Comparison of ENCODE assay signal across 17 cellular contexts in the genomic region with DNA sequence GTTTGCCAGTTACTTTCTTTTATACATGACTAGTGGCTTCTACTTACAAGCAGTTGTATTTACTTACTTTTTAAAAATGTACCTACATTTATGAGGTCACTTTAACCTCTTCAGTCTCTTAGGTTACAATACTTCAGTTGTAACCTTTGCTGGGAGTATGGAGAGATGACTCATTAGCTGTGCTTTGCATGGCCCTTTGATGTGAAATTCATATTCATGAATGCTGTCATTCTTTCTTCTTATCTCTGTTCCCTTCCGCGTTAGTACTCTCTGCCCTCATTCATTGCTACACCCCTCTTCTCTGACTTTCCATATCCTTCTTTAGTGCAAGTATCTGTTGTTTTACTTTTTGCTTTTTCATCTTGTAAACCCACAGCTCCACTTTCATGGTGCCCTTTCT.
A peak's percentile ranks its signal among the peaks of the same experiment; 100 is the strongest.
DNase-seq lines count a peak whose midpoint lies in the region; ATAC-seq, FAIRE-seq and TF ChIP-seq lines count a peak whose summit lies in the region.
"Had no signal": no experiment of that assay in that cellular context is flagged by ENCODE, and none has a peak within 500 bp of the region (broad histone marks: within the 10 kb centered on the region; RNA-seq: fewer than 3 reads in every experiment).

No MANE protein-coding gene starts in this region.

- dilution Hi-C loops in IMR-90 (cut with HindIII; ENCODE audit: low sequenced_read_pairs, unreplicated experiment) = no loop called here

- H3K4me2 ChIP-seq in IMR-90 (ENCODE audit: low read depth, low read length) (no peak overlapping the region; the same call in 1 of the 2 replicates), astrocyte (ENCODE audit: low read length) (peak overlapping the region; percentile 65)

- H3K14ac ChIP-seq in IMR-90 (replicated peaks; ENCODE audit: low read depth, low read length) = no peak overlapping the region

- TF ChIP-seq POLR2A in IMR-90 (IDR thresholded peaks at IDR 0.05; ENCODE audit: low read depth, low read length) = no peak

- H2AK9ac ChIP-seq in IMR-90 (replicated peaks; ENCODE audit: low read depth, low read length, poor library complexity) = no peak overlapping the region

- H2BK5ac ChIP-seq in IMR-90 (ENCODE audit: low read depth, low read length, poor library complexity, severe bottlenecking) = no peak overlapping the region

- CTCF ChIA-PET in IMR-90 (lab: Yijun Ruan, JAX) = interaction anchor here (1.5 to 1.7 kb wide), 3 partner anchors 17 to 88 kb away, joined by 3 to 5 read pairs (median 4); no protein-coding TSS in a partner anchor

- H3K4me3 Mint-ChIP-seq in astrocyte (ENCODE audit: unreplicated experiment) = no peak overlapping the region
- H3K4me3 Mint-ChIP-seq: brain; CD4-positive, CD25-positive, alpha-beta regulatory T cell; effector memory CD8-positive, alpha-beta T cell had no signal

- no peak overlapping the region for H4K91ac ChIP-seq in IMR-90 (ENCODE audit: insufficient read depth, low read depth, low read length)

- ATAC-seq in IMR-90 (ENCODE audit: low read depth) (0 out of 2 replicates have a peak, but pooled peaks have one; percentile 3), lower lobe of right lung (peak; percentile 43 to 77)
- ATAC-seq: effector memory CD8-positive, alpha-beta T cell; left ventricle myocardium superior had no signal

- H2BK20ac ChIP-seq in IMR-90 (ENCODE audit: low read depth, low read length) = no peak overlapping the region

- BruUV-seq in IMR-90 (replicated peaks; lab: Mats Ljungman, UMichigan) = no TSS peak

- H3K56ac ChIP-seq in IMR-90 (ENCODE audit: extremely low read depth, insufficient read depth, low read length) = no peak overlapping the region

- H2AFZ ChIP-seq in IMR-90 (replicated peaks; ENCODE audit: low read length, poor library complexity) (no peak overlapping the region), astrocyte (ENCODE audit: low read depth, low read length) (no peak overlapping the region)

- no peak overlapping the region for H3K27ac Mint-ChIP-seq in astrocyte (ENCODE audit: unreplicated experiment)
- H3K27ac Mint-ChIP-seq: brain; CD4-positive, CD25-positive, alpha-beta regulatory T cell; effector memory CD8-positive, alpha-beta T cell had no signal

- H3K36me3 ChIP-seq in IMR-90 (ENCODE audit: control insufficient read depth, insufficient read depth, low read length) = no peaks in the 10 kb centered on the region
- no peaks in the 10 kb centered on the region for H3K36me3 ChIP-seq in astrocyte (ENCODE audit: insufficient read depth, low read length)
- no peaks in the 10 kb centered on the region for H3K36me3 ChIP-seq in lower lobe of right lung
- H3K36me3 ChIP-seq in tibial artery = no peaks in the 10 kb centered on the region
- H3K36me3 ChIP-seq: SJSA1, suprapubic skin had no signal

- no peak overlapping the region for H2AK5ac ChIP-seq in IMR-90 (ENCODE audit: low read depth, low read length)

- H3K9me3 ChIP-seq in IMR-90 (ENCODE audit: control insufficient read depth, insufficient read depth, low read length) = no peaks in the 10 kb centered on the region
- no peaks in the 10 kb centered on the region for H3K9me3 ChIP-seq in astrocyte (ENCODE audit: insufficient read depth, low read depth, low read length)
- H3K9me3 ChIP-seq in lower lobe of right lung = no peaks in the 10 kb centered on the region
- H3K9me3 ChIP-seq in tibial artery = no peaks in the 10 kb centered on the region
- H3K9me3 ChIP-seq: SJSA1, suprapubic skin had no signal

- H3K36me3 Mint-ChIP-seq in astrocyte (ENCODE audit: low read depth, unreplicated experiment) = no peaks in the 10 kb centered on the region
- H3K36me3 Mint-ChIP-seq: brain; CD4-positive, CD25-positive, alpha-beta regulatory T cell had no signal

- no CpG with 5 or more reads among the region's 2 CpGs for WGBS in IMR-90 (ENCODE audit: extremely low coverage in 2 of 2, insufficient read length in 1 of 2), 2 experiments

- H4K20me1 ChIP-seq in IMR-90 (ENCODE audit: insufficient read depth, low read length) (no peaks in the 10 kb centered on the region), astrocyte (ENCODE audit: insufficient read depth, low read length) (no peaks in the 10 kb centered on the region)

- no peaks in the 10 kb centered on the region for H3K79me1 ChIP-seq in IMR-90 (ENCODE audit: low read depth in 1 of 2, low read length in 2 of 2)

- H3K18ac ChIP-seq in IMR-90 (ENCODE audit: low read depth, low read length) = peak overlapping the region; percentile 66; the same call in 1 of the 2 replicates

- H3K4ac ChIP-seq in IMR-90 (ENCODE audit: low read depth, low read length) = no peak overlapping the region

- in situ Hi-C loops in IMR-90 (cut with MboI; ENCODE audit: low sequenced_read_pairs) = no loop called here

- no peaks in the 10 kb centered on the region for H3K79me2 ChIP-seq in astrocyte (ENCODE audit: insufficient read depth, low read length)

- no peak overlapping the region for H4K5ac ChIP-seq in IMR-90 (ENCODE audit: low read depth, low read length)

- no peak overlapping the region for H3K23ac ChIP-seq in IMR-90 (ENCODE audit: low read depth, low read length)

- H3K4me3 ChIP-seq in IMR-90 (ENCODE audit: insufficient read depth, low read depth, low read length) = no peak overlapping the region
- no peak overlapping the region for H3K4me3 ChIP-seq in astrocyte (ENCODE audit: insufficient read depth, low read depth, low read length)
- no peak overlapping the region for H3K4me3 ChIP-seq in lower lobe of right lung
- no peak overlapping the region for H3K4me3 ChIP-seq in tibial artery
- H3K4me3 ChIP-seq: SJSA1, skin epidermis, suprapubic skin had no signal

- no peak overlapping the region for H2BK120ac ChIP-seq in IMR-90 (ENCODE audit: low read depth, low read length)

- no peaks in the 10 kb centered on the region for H3K27me3 ChIP-seq in IMR-90 (ENCODE audit: control insufficient read depth, insufficient read depth, low read length)
- H3K27me3 ChIP-seq in astrocyte (ENCODE audit: insufficient read depth, low read length) = no peaks in the 10 kb centered on the region
- no peaks in the 10 kb centered on the region for H3K27me3 ChIP-seq in lower lobe of right lung (ENCODE audit: low read depth)
- H3K27me3 ChIP-seq in tibial artery = no peaks in the 10 kb centered on the region
- H3K27me3 ChIP-seq: SJSA1, suprapubic skin had no signal

- H3K27me3 Mint-ChIP-seq in astrocyte (ENCODE audit: low read depth, unreplicated experiment) = no peaks in the 10 kb centered on the region
- H3K27me3 Mint-ChIP-seq: brain; CD4-positive, CD25-positive, alpha-beta regulatory T cell had no signal

- no peaks in the 10 kb centered on the region; the same call in 1 of the 2 replicates for H3K9me1 ChIP-seq in IMR-90 (ENCODE audit: insufficient read depth, low read length)

- DNase-seq in DMS53 treated with DMSO at 0.1 percent for 48 hours (lab: John Stamatoyannopoulos, UW; ENCODE audit: unreplicated experiment) = peak; percentile 11
- peak; percentile 61 for DNase-seq in IMR-90
- DNase-seq in astrocyte (ENCODE audit: low read depth) = peak; percentile 44
- no peak for DNase-seq in lower lobe of right lung
- DNase-seq in cerebellar nuclear complex (lab: John Stamatoyannopoulos, UW) = no peak
- DNase-seq in NCI-H345 treated with DMSO at 0.1 percent for 48 hours (lab: John Stamatoyannopoulos, UW; ENCODE audit: unreplicated experiment) = no peak
- no peak for DNase-seq in AG08396 (ENCODE audit: low spot score)
- no peak for DNase-seq in tibial artery
- DNase-seq: activated CD4-positive, alpha-beta T cell treated with anti-CD3 and anti-CD28 coated beads for 1 hour; CD4-positive, CD25-positive, alpha-beta regulatory T cell; effector memory CD8-positive, alpha-beta T cell; left ventricle myocardium superior; NCI-H146 had no signal

- H3K4me1 Mint-ChIP-seq in astrocyte (ENCODE audit: low read depth, unreplicated experiment) = peaks cover 5% of the 10 kb centered on the region
- H3K4me1 Mint-ChIP-seq: CD4-positive, CD25-positive, alpha-beta regulatory T cell had no signal

- peak overlapping the region; percentile 0; the same call in 1 of the 3 replicates for H2BK15ac ChIP-seq in IMR-90 (ENCODE audit: low read depth, low read length)

- H3K9ac ChIP-seq in IMR-90 (ENCODE audit: low read depth, low read length) (no peak overlapping the region), astrocyte (ENCODE audit: low read length) (no peak overlapping the region)

- H3K4me1 ChIP-seq in IMR-90 (ENCODE audit: control insufficient read depth, insufficient read depth, low read length) = peaks cover 20% of the 10 kb centered on the region
- peaks cover 15% of the 10 kb centered on the region for H3K4me1 ChIP-seq in astrocyte (ENCODE audit: insufficient read depth, low read length)
- peaks cover 9% of the 10 kb centered on the region for H3K4me1 ChIP-seq in lower lobe of right lung
- no peaks in the 10 kb centered on the region for H3K4me1 ChIP-seq in tibial artery
- H3K4me1 ChIP-seq: suprapubic skin had no signal

- no peak for TF ChIP-seq CTCF in IMR-90 (conservative IDR thresholded peaks at IDR 0.05; ENCODE audit: low read depth, low read length)
- TF ChIP-seq CTCF in astrocyte (IDR thresholded peaks at IDR 0.05; ENCODE audit: insufficient read depth, low read depth, low read length) = no peak
- no peak for TF ChIP-seq CTCF in lower lobe of right lung (IDR thresholded peaks at IDR 0.05)
- TF ChIP-seq CTCF in tibial artery (IDR thresholded peaks at IDR 0.05) = no peak

- H3K9me3 Mint-ChIP-seq in astrocyte (ENCODE audit: unreplicated experiment) = no peaks in the 10 kb centered on the region

- TF ChIP-seq RAD21 in IMR-90 (IDR thresholded peaks at IDR 0.05; ENCODE audit: low read length) = no peak

- intact Hi-C loops in IMR-90 (cut with micrococcal nuclease) (loop anchor here (2.0 kb wide), 1 partner anchor 83 kb away; no protein-coding TSS in a partner anchor), lower lobe of right lung (cut with DNase I) (no loop called here), tibial artery (cut with DNase I; ENCODE audit: low total_unique reads) (no loop called here)

- POLR2A ChIA-PET in IMR-90 (lab: Charles Lee; ENCODE audit: unreplicated experiment) = no interaction called here

- no peak overlapping the region for H4K8ac ChIP-seq in IMR-90 (ENCODE audit: low read depth in 2 of 2, low read length in 2 of 2)

- FAIRE-seq in astrocyte (lab: Jason Lieb, UNC) = no peak

- H3K27ac ChIP-seq in IMR-90 (ENCODE audit: insufficient read depth, low read length) (no peak overlapping the region), astrocyte (ENCODE audit: low read depth, low read length) (peak overlapping the region; percentile 17), lower lobe of right lung (no peak overlapping the region), tibial artery (no peak overlapping the region)
- H3K27ac ChIP-seq: SJSA1, skin epidermis, suprapubic skin had no signal

TF ChIP-seq in IMR-90, 13 proteins besides CTCF, POLR2A, EP300 and RAD21:
- TF ChIP-seq CEBPB (IDR thresholded peaks at IDR 0.05; ENCODE audit: low read depth, low read length) (peak; percentile 29; the same call in 1 of the 2 replicates), FOS (IDR thresholded peaks at IDR 0.05; ENCODE audit: low read depth, low read length) (peak; percentile 41; the same call in 1 of the 2 replicates), BHLHE40 (IDR thresholded peaks at IDR 0.05; ENCODE audit: low read depth, low read length) (no peak)

Comparison
In these comparisons a context has a peak if more than half of its experiments do, and no peak if none do; other contexts are left out.
1. DNase-seq: peak in DMS53 treated with DMSO at 0.1 percent for 48 hours (single experiment), IMR-90 (single experiment) and astrocyte (single experiment); none in lower lobe of right lung (single experiment), cerebellar nuclear complex (0 of 2), NCI-H345 treated with DMSO at 0.1 percent for 48 hours (single experiment), AG08396 (single experiment) and tibial artery (0 of 2).